ENCODE assay signal across 9 cellular contexts in the genomic region with DNA sequence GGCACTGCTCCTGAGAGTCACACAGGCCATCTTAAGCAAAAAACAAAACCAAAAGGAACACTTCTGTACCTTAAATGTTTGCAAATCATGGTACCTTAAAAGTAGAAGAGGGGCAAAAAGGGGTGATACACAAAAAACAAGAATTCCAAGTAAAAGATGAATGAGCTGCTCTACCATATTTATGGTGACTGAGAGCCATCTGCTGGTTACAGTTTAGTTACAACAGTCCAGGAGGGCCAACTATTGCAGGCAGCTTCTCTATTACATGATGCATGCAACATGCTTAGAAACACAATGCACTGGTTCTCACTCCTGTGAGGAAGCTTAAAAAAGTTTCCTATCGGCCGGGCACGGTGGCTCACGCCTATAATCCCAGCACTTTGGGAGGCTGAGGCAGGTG. TPM values are rescaled to one million over a fixed set of nuclear protein-coding genes. Genes with fewer than 3 reads are reported as not detected.
DNase-seq lines count a peak whose midpoint lies in the region; ATAC-seq, FAIRE-seq and TF ChIP-seq lines count a peak whose summit lies in the region.
"Had no signal": no experiment of that assay in that cellular context is flagged by ENCODE, and none has a peak within 500 bp of the region (broad histone marks: within the 10 kb centered on the region; RNA-seq: fewer than 3 reads in every experiment).

No MANE protein-coding gene starts in this region.

- 64% methylated on average over 4 of the region's 4 CpGs for WGBS in GM12878 (ENCODE audit: insufficient coverage, insufficient replicate concordance, low lambda C conversion rate, missing lambda C conversion rate)

- peak; percentile 45 to 60 (median 53); a peak in 5 of 6 replicates for TF ChIP-seq CTCF in GM12878 (IDR thresholded peaks at IDR 0.05 in 2 of 3, conservative IDR thresholded peaks at IDR 0.05 in 1 of 3; ENCODE audit: control insufficient read depth in 2 of 3, extremely low read depth in 1 of 3, insufficient read depth in 1 of 3, low read depth in 3 of 3, low read length in 3 of 3)
- peak; percentile 31 to 54 (median 46) for TF ChIP-seq CTCF in keratinocyte (optimal IDR thresholded peaks at IDR 0.05 in 1 of 3, IDR thresholded peaks at IDR 0.05 in 1 of 3, conservative IDR thresholded peaks at IDR 0.05 in 1 of 3; ENCODE audit: extremely low read depth in 1 of 3, insufficient read depth in 2 of 3, low read length in 3 of 3)
- peak in 2 of 3 experiments; percentile 60 to 71 for TF ChIP-seq CTCF in vagina (IDR thresholded peaks at IDR 0.05)

- H3K9me3 ChIP-seq in GM12878 (replicated peaks; ENCODE audit: control insufficient read depth, insufficient read depth, low read length) (no peaks in the 10 kb centered on the region), keratinocyte (ENCODE audit: control insufficient read depth, low read depth, low read length) (no peaks in the 10 kb centered on the region), vagina (no peaks in the 10 kb centered on the region)

- no peaks in the 10 kb centered on the region for H3K36me3 Mint-ChIP-seq in activated CD4-positive, alpha-beta T cell treated with anti-CD3 and anti-CD28 coated beads, Interleukin-2, amount 10 ng/mL, durations not matched to agents 24 days and 14 days (ENCODE audit: low read depth)
- peaks cover 4% of the 10 kb centered on the region for H3K36me3 Mint-ChIP-seq in T-cell

- peak; percentile 83 for TF ChIP-seq RAD21 in GM12878 (IDR thresholded peaks at IDR 0.05; ENCODE audit: insufficient read depth, low read depth, low read length)

- H3K4me2 ChIP-seq in GM12878 (ENCODE audit: control insufficient read depth, insufficient read depth), result no peak overlapping the region
- no peak overlapping the region for H3K4me2 ChIP-seq in keratinocyte (ENCODE audit: control insufficient read depth, extremely low read depth, insufficient read depth, low read depth, low read length)

- no peak overlapping the region for H3K4me3 ChIP-seq in GM12878
- H3K4me3 ChIP-seq in keratinocyte (ENCODE audit: control insufficient read depth in 2 of 3, extremely low read depth in 1 of 3, insufficient read depth in 2 of 3, low read depth in 1 of 3, low read length in 3 of 3), result no peak overlapping the region
- H3K4me3 ChIP-seq in vagina, result no peak overlapping the region

- no peak for TF ChIP-seq EP300 in GM12878 (IDR thresholded peaks at IDR 0.05; ENCODE audit: borderline replicate concordance in 1 of 2, control insufficient read depth in 1 of 2, low read depth in 2 of 2, low read length in 2 of 2)

- H3K4me1 Mint-ChIP-seq in activated CD4-positive, alpha-beta T cell treated with anti-CD3 and anti-CD28 coated beads, Interleukin-2, amount 10 ng/mL, durations not matched to agents 24 days and 14 days, result peaks cover 11% of the 10 kb centered on the region
- peaks cover 22% of the 10 kb centered on the region in 3 donors for H3K4me1 Mint-ChIP-seq in T-cell

- POLR2A ChIA-PET in GM12878 (lab: Charles Lee), result interaction anchor here (0.7 kb wide), 1 partner anchor 9 kb away, joined by 5 read pairs; no protein-coding TSS in a partner anchor
- POLR2A ChIA-PET in T-cell (lab: Charles Lee), result no interaction called here

- no peak overlapping the region for H3K27ac Mint-ChIP-seq in activated CD4-positive, alpha-beta T cell treated with anti-CD3 and anti-CD28 coated beads, Interleukin-2, amount 10 ng/mL, durations not matched to agents 24 days and 14 days
- H3K27ac Mint-ChIP-seq in T-cell, result no peak overlapping the region
- H3K27ac Mint-ChIP-seq: activated naive CD8-positive, alpha-beta T cell treated with anti-CD3 and anti-CD28 coated beads, Interleukin-2, amount 10 ng/mL, durations not matched to agents 7 days and 5 days had no signal

- H3K4me1 ChIP-seq in GM12878 (ENCODE audit: control insufficient read depth, insufficient read depth, low read length) (no peaks in the 10 kb centered on the region), keratinocyte (ENCODE audit: control insufficient read depth, extremely low read depth, insufficient read depth, low read length) (no peaks in the 10 kb centered on the region), vagina (no peaks in the 10 kb centered on the region)

- H3K27me3 ChIP-seq in GM12878 (replicated peaks in 1 of 2; ENCODE audit: control insufficient read depth in 2 of 2, insufficient read depth in 2 of 2, low read length in 1 of 2) (no peaks in the 10 kb centered on the region), keratinocyte (ENCODE audit: control insufficient read depth, extremely low read depth, insufficient read depth, low read length) (no peaks in the 10 kb centered on the region), vagina (no peaks in the 10 kb centered on the region)

- H3K27me3 Mint-ChIP-seq in activated CD4-positive, alpha-beta T cell treated with anti-CD3 and anti-CD28 coated beads, Interleukin-2, amount 10 ng/mL, durations not matched to agents 24 days and 14 days, result no peaks in the 10 kb centered on the region
- H3K27me3 Mint-ChIP-seq in T-cell, result no peaks in the 10 kb centered on the region

- H3K36me3 ChIP-seq in GM12878 (ENCODE audit: control insufficient read depth in 2 of 2, insufficient read depth in 2 of 2, low read length in 1 of 2) (no peaks in the 10 kb centered on the region), keratinocyte (ENCODE audit: control insufficient read depth in 2 of 2, extremely low read depth in 1 of 2, insufficient read depth in 2 of 2, low read length in 2 of 2) (no peaks in the 10 kb centered on the region), vagina (no peaks in the 10 kb centered on the region)

- FAIRE-seq in GM12878 (lab: Jason Lieb, UNC) (no peak), keratinocyte (lab: Jason Lieb, UNC) (peak; percentile 74)

- intact Hi-C loops in activated CD4-positive, alpha-beta T cell treated with anti-CD3 and anti-CD28 coated beads, Interleukin-2, amount 10 ng/mL, durations not matched to agents 24 days and 14 days (cut with micrococcal nuclease), result loop anchor here (2.0 to 10.0 kb wide), 3 partner anchors 119 to 527 kb away; no protein-coding TSS in a partner anchor
- intact Hi-C loops in GM12878 (cut with micrococcal nuclease; ENCODE audit: unreplicated experiment), result loop anchor here (5.0 kb wide), 3 partner anchors 120 to 530 kb away; no protein-coding TSS in a partner anchor
- intact Hi-C loops in vagina (cut with DNase I), result loop anchor here (10.0 kb wide), 1 partner anchor 527 kb away; no protein-coding TSS in a partner anchor

- H3K27ac ChIP-seq in GM12878 (ENCODE audit: control insufficient read depth, insufficient read depth), result no peak overlapping the region
- no peak overlapping the region for H3K27ac ChIP-seq in keratinocyte (ENCODE audit: control insufficient read depth, insufficient read depth, low read length)
- no peak overlapping the region for H3K27ac ChIP-seq in vagina

- peak; percentile 68 for DNase-seq in activated CD4-positive, alpha-beta T cell treated with anti-CD3 and anti-CD28 coated beads, Interleukin-2, amount 10 ng/mL, durations not matched to agents 24 days and 14 days
- no peak for DNase-seq in activated CD4-positive, alpha-beta T cell treated with anti-CD3 and anti-CD28 coated beads for 1 hour
- peak; percentile 35 for DNase-seq in NCI-H1105 treated with DMSO at 0.1 percent for 48 hours (lab: John Stamatoyannopoulos, UW)
- no peak for DNase-seq in GM12878 (ENCODE audit: low read depth, low spot score)
- no peak for DNase-seq in keratinocyte (ENCODE audit: low read depth, low spot score)
- DNase-seq in vagina (ENCODE audit: extremely low spot score in 2 of 2), result no peak
- DNase-seq in T-cell, result no peak
- DNase-seq: activated naive CD8-positive, alpha-beta T cell treated with anti-CD3 and anti-CD28 coated beads, Interleukin-2, amount 10 ng/mL, durations not matched to agents 7 days and 5 days had no signal

- SMC1A ChIA-PET in GM12878 (lab: Charles Lee; ENCODE audit: uncharacterized antibody, unreplicated experiment), result interaction anchor here (1.3 to 2.8 kb wide), 6 partner anchors 90 to 526 kb away, joined by 3 to 14 read pairs (median 4); no protein-coding TSS in a partner anchor

- CTCF ChIA-PET in GM12878 (lab: Yijun Ruan, JAX), result interaction anchor here (0.8 to 4.3 kb wide), 17 partner anchors 8 to 621 kb away, joined by 3 to 25 read pairs (median 4); no protein-coding TSS in a partner anchor
- CTCF ChIA-PET in T-cell (lab: Charles Lee), result interaction anchor here in 1 of 2 donors (0.7 to 0.9 kb wide), 2 partner anchors 218 to 591 kb away, joined by 3 to 4 read pairs; no protein-coding TSS in a partner anchor

- RAD21 ChIA-PET in GM12878 (lab: Charles Lee; ENCODE audit: unreplicated experiment), result interaction anchor here (1.0 to 1.9 kb wide), 9 partner anchors 89 to 527 kb away, joined by 3 to 14 read pairs (median 4); no protein-coding TSS in a partner anchor

- no peak for TF ChIP-seq POLR2A in GM12878 (IDR thresholded peaks at IDR 0.05; ENCODE audit: low read depth, low read length)
- no peak for TF ChIP-seq POLR2A in vagina (IDR thresholded peaks at IDR 0.05)

- no peak overlapping the region for H3K4me3 Mint-ChIP-seq in activated CD4-positive, alpha-beta T cell treated with anti-CD3 and anti-CD28 coated beads, Interleukin-2, amount 10 ng/mL, durations not matched to agents 24 days and 14 days
- no peak overlapping the region for H3K4me3 Mint-ChIP-seq in T-cell
- H3K4me3 Mint-ChIP-seq: activated naive CD8-positive, alpha-beta T cell treated with anti-CD3 and anti-CD28 coated beads, Interleukin-2, amount 10 ng/mL, durations not matched to agents 7 days and 5 days had no signal

- no peak overlapping the region for H2AFZ ChIP-seq in GM12878 (ENCODE audit: control insufficient read depth, low read depth, low read length)
- no peak overlapping the region for H2AFZ ChIP-seq in keratinocyte (ENCODE audit: control insufficient read depth, low read length)

- H3K79me2 ChIP-seq in GM12878 (ENCODE audit: control insufficient read depth, insufficient read depth, low read length) (no peaks in the 10 kb centered on the region), keratinocyte (ENCODE audit: control insufficient read depth, insufficient read depth, low read length) (no peaks in the 10 kb centered on the region)

- ATAC-seq in GM12878 (peak; percentile 74), HG02852 (IDR thresholded peaks at IDR 0.05; ENCODE audit: unreplicated experiment) (no peak), T-cell (replicated peaks in 1 of 4) (no peak)

- BruUV-seq in GM12878 (replicated peaks; lab: Mats Ljungman, UMichigan), result no TSS peak

- 0 out of 2 replicates have a peak, but pooled peaks cover 3% of the 10 kb centered on the region for H4K20me1 ChIP-seq in GM12878 (ENCODE audit: control insufficient read depth, insufficient read depth)
- H4K20me1 ChIP-seq in keratinocyte (ENCODE audit: control insufficient read depth, extremely low read depth, insufficient read depth, low read length), result no peaks in the 10 kb centered on the region

- H3K9me3 Mint-ChIP-seq in activated CD4-positive, alpha-beta T cell treated with anti-CD3 and anti-CD28 coated beads, Interleukin-2, amount 10 ng/mL, durations not matched to agents 24 days and 14 days, result no peaks in the 10 kb centered on the region
- H3K9me3 Mint-ChIP-seq in T-cell, result no peaks in the 10 kb centered on the region
- H3K9me3 Mint-ChIP-seq: activated naive CD8-positive, alpha-beta T cell treated with anti-CD3 and anti-CD28 coated beads, Interleukin-2, amount 10 ng/mL, durations not matched to agents 7 days and 5 days had no signal

- in situ Hi-C loops in GM12878 (cut with MboI), result no loop called here

- no peak overlapping the region for H3K9ac ChIP-seq in GM12878 (ENCODE audit: control insufficient read depth, insufficient read depth, low read length)
- no peak overlapping the region for H3K9ac ChIP-seq in keratinocyte (ENCODE audit: control insufficient read depth, extremely low read depth, insufficient read depth, low read length)

- no peaks in the 10 kb centered on the region for H3K9me1 ChIP-seq in keratinocyte (ENCODE audit: control insufficient read depth, extremely low read depth, insufficient read depth, low read length)

- dilution Hi-C loops in keratinocyte (cut with MboI; ENCODE audit: extremely low pct_ligation_motif_present, low sequenced_read_pairs), result no loop called here

RNA-seq across cellular contexts. Expression of gene STX8, which starts 53.5 kb away (rescaled TPM):
- total RNA-seq in activated CD4-positive, alpha-beta T cell treated with anti-CD3 and anti-CD28 coated beads, Interleukin-2, amount 10 ng/mL, durations not matched to agents 24 days and 14 days, result 41.5 and 45.9 TPM in 2 replicates
- 160 and 173 TPM in 2 replicates for total RNA-seq in GM12878 (2013; cell fraction: nucleolus; rRNA removed)
- total RNA-seq in GM12878 (2014; rRNA removed), result 49.1 and 67.5 TPM in 2 replicates
- total RNA-seq in GM12878 (2014; rRNA removed; fragmentation: Illumina TruSeq; extraction: Trizol), result 66.9 and 68.7 TPM in 2 replicates
- total RNA-seq in GM12878 (2021), result 47.9 and 51.3 TPM in 2 replicates
- polyA plus RNA-seq in GM12878 (2011; ENCODE audit: low read depth), result 30.9 TPM
- 110 and 123 TPM in 2 replicates for polyA plus RNA-seq in GM12878 (2011; rRNA removed)
- polyA plus RNA-seq in GM12878 (2011; cell fraction: cytosol; rRNA removed), result 39.7 and 54.7 TPM in 2 replicates
- 39.7 and 47.6 TPM in 2 replicates for polyA plus RNA-seq in GM12878 (2011; cell fraction: nucleus; rRNA removed)
- 90.8 and 99.2 TPM in 2 replicates for polyA plus RNA-seq in GM12878 (2012)
- 49.0 and 54.9 TPM in 2 replicates for polyA plus RNA-seq in GM12878 (2014; fragmentation: Illumina TruSeq; extraction: Trizol)
- polyA plus RNA-seq in GM12878 (2014; fragmentation: Nextera tagmentation; extraction: Ambion mirVana), result 100 to 1,000 TPM; 147 to 151 TPM
- polyA plus RNA-seq in GM12878 (2014; rRNA removed), result 53.9 and 72.5 TPM in 2 replicates
- polyA plus RNA-seq in GM12878 (2016; fragmentation: Nextera tagmentation; extraction: Ambion mirVana), result 10 to 100 TPM; 73.3 to 73.6 TPM
- polyA minus RNA-seq in GM12878 (2011; rRNA and poly(A)+ RNA removed), result 52.3 and 78.7 TPM in 2 replicates
- polyA minus RNA-seq in GM12878 (2011; cell fraction: cytosol; rRNA and poly(A)+ RNA removed), result 15.0 and 18.0 TPM in 2 replicates
- polyA minus RNA-seq in GM12878 (2011; cell fraction: nucleus; rRNA and poly(A)+ RNA removed), result 26.7 and 34.3 TPM in 2 replicates
- 74.0 to 90.3 TPM (median 89.5 TPM) in 3 replicates for polyA plus RNA-seq in keratinocyte
- 35.4 TPM for polyA plus RNA-seq in keratinocyte (2011; ENCODE audit: low read depth)
- polyA plus RNA-seq in keratinocyte (2011; cell fraction: cytosol; rRNA removed), result 95.1 and 113 TPM in 2 replicates
- polyA plus RNA-seq in keratinocyte (2011; cell fraction: nucleus; rRNA removed), result 31.7 and 37.0 TPM in 2 replicates
- 73.2 and 118 TPM in 2 replicates for polyA plus RNA-seq in keratinocyte (2012; ENCODE audit: low replicate concordance)
- polyA minus RNA-seq in keratinocyte, result 21.0 to 67.3 TPM (median 33.5 TPM) in 3 replicates
- 34.5 TPM for polyA minus RNA-seq in keratinocyte (2011; cell fraction: cytosol; rRNA and poly(A)+ RNA removed)
- polyA minus RNA-seq in keratinocyte (2011; cell fraction: nucleus; rRNA and poly(A)+ RNA removed), result 13.7 and 33.7 TPM in 2 replicates
- 31.2 TPM for total RNA-seq in vagina
- total RNA-seq in T-cell, result 10 to 100 TPM; 34.1 to 65.2 (median 57.8) TPM

RNA-seq across cellular contexts. Expression of gene CFAP52, which starts 54.4 kb away (rescaled TPM):
- not detected in 2 replicates for total RNA-seq in activated CD4-positive, alpha-beta T cell treated with anti-CD3 and anti-CD28 coated beads, Interleukin-2, amount 10 ng/mL, durations not matched to agents 24 days and 14 days
- not detected in 2 replicates for total RNA-seq in GM12878 (2013; cell fraction: nucleolus; rRNA removed)
- not detected in 2 replicates for total RNA-seq in GM12878 (2014; rRNA removed)
- not detected in 2 replicates for total RNA-seq in GM12878 (2014; rRNA removed; fragmentation: Illumina TruSeq; extraction: Trizol)
- total RNA-seq in GM12878 (2021), result not detected in 2 replicates
- polyA plus RNA-seq in GM12878 (2011; ENCODE audit: low read depth), result not detected
- polyA plus RNA-seq in GM12878 (2011; rRNA removed), result 0.05 TPM in 1 of 2 replicates, not detected in the other
- polyA plus RNA-seq in GM12878 (2011; cell fraction: cytosol; rRNA removed), result not detected in 2 replicates
- polyA plus RNA-seq in GM12878 (2011; cell fraction: nucleus; rRNA removed), result 0.38 TPM in 1 of 2 replicates, not detected in the other
- polyA plus RNA-seq in GM12878 (2012), result not detected in 2 replicates
- not detected in 2 replicates for polyA plus RNA-seq in GM12878 (2014; fragmentation: Illumina TruSeq; extraction: Trizol)
- under 1 TPM in 1 of 2 experiments, not detected in 1; 0.14 TPM for polyA plus RNA-seq in GM12878 (2014; fragmentation: Nextera tagmentation; extraction: Ambion mirVana)
- not detected in 2 replicates for polyA plus RNA-seq in GM12878 (2014; rRNA removed)
- not detected for polyA plus RNA-seq in GM12878 (2016; fragmentation: Nextera tagmentation; extraction: Ambion mirVana)
- not detected in 2 replicates for polyA minus RNA-seq in GM12878 (2011; rRNA and poly(A)+ RNA removed)
- polyA minus RNA-seq in GM12878 (2011; cell fraction: cytosol; rRNA and poly(A)+ RNA removed), result not detected in 2 replicates
- polyA minus RNA-seq in GM12878 (2011; cell fraction: nucleus; rRNA and poly(A)+ RNA removed), result not detected in 2 replicates
- 0.08 TPM in 1 of 3 replicates, not detected in the others for polyA plus RNA-seq in keratinocyte
- not detected for polyA plus RNA-seq in keratinocyte (2011; ENCODE audit: low read depth)
- polyA plus RNA-seq in keratinocyte (2011; cell fraction: cytosol; rRNA removed), result not detected in 2 replicates
- polyA plus RNA-seq in keratinocyte (2011; cell fraction: nucleus; rRNA removed), result not detected in 2 replicates
- 0.30 TPM in 1 of 2 replicates, not detected in the other for polyA plus RNA-seq in keratinocyte (2012; ENCODE audit: low replicate concordance)
- not detected in 3 replicates for polyA minus RNA-seq in keratinocyte
- not detected for polyA minus RNA-seq in keratinocyte (2011; cell fraction: cytosol; rRNA and poly(A)+ RNA removed)
- polyA minus RNA-seq in keratinocyte (2011; cell fraction: nucleus; rRNA and poly(A)+ RNA removed), result not detected in 2 replicates
- total RNA-seq in vagina, result 2.5 TPM
- not detected for total RNA-seq in T-cell
- total RNA-seq: activated naive CD8-positive, alpha-beta T cell treated with anti-CD3 and anti-CD28 coated beads, Interleukin-2, amount 10 ng/mL, durations not matched to agents 7 days and 5 days had no signal

Comparison
In these comparisons a context has a peak if more than half of its experiments do, and no peak if none do; other contexts are left out.
1. DNase-seq: peak in activated CD4-positive, alpha-beta T cell treated with anti-CD3 and anti-CD28 coated beads, Interleukin-2, amount 10 ng/mL, durations not matched to agents 24 days and 14 days (single experiment) and NCI-H1105 treated with DMSO at 0.1 percent for 48 hours (single experiment); none in activated CD4-positive, alpha-beta T cell treated with anti-CD3 and anti-CD28 coated beads for 1 hour (single experiment), GM12878 (single experiment), keratinocyte (single experiment), vagina (0 of 2) and T-cell (0 of 34).
2. Peak in every context shown above with its lines, with median percentiles within 50 percentile points of each other: CTCF ChIP-seq.